In the genomic region with DNA sequence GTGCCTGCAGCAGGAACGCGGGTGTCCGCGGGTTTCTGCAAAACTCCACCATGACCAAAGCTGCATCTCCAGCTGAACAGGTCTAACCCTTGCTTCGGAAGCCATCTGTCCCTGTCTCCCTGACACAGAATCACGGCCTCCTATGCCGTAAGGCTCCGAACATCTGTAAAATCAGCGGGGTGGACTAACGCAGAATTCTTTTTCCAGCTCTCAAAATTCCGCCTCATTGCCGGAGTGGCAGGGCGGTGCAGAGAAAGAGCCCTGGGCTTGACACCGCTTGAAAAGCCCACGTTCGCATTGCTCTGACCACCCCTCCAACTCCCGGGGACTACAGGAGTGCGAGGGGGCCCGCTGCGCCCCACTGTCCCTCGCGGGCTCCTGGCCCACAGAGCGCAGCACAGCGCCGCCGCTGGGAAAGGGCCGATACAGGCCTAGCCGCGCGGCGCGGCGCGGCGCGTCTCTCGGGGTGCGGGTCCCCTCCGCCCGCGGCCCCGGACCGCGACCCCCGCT, we compare ENCODE assay signal across 8 cellular contexts. TPM values are rescaled to one million over a fixed set of nuclear protein-coding genes. Genes with fewer than 3 reads are reported as not detected.
DNase-seq lines count a peak whose midpoint lies in the region; ATAC-seq and TF ChIP-seq lines count a peak whose summit lies in the region.

No MANE protein-coding gene starts in this region.

- H3K9me3 Mint-ChIP-seq in Calu3 (ENCODE audit: low read depth, unreplicated experiment) (no peaks in the 10 kb centered on the region), memory B cell (no peaks in the 10 kb centered on the region)

- no peak for TF ChIP-seq EP300 in transverse colon (IDR thresholded peaks at IDR 0.05; ENCODE audit: low read depth)

- no TSS peak for BruUV-seq in Calu3 (replicated peaks; lab: Mats Ljungman, UMichigan)

- H3K4me3 Mint-ChIP-seq in Calu3 (ENCODE audit: low read depth, unreplicated experiment) (peak overlapping the region; percentile 74), memory B cell (peak overlapping the region; percentile 87)

- H3K36me3 ChIP-seq in transverse colon = no peaks in the 10 kb centered on the region

- TF ChIP-seq POLR2A in transverse colon (IDR thresholded peaks at IDR 0.05) = peak; percentile 24

- H3K27me3 Mint-ChIP-seq in Calu3 (ENCODE audit: unreplicated experiment) (no peaks in the 10 kb centered on the region), memory B cell (no peaks in the 10 kb centered on the region)

- TF ChIP-seq CTCF in Calu3 (IDR thresholded peaks at IDR 0.05; ENCODE audit: unreplicated experiment) = no peak
- TF ChIP-seq CTCF in dorsolateral prefrontal cortex (IDR thresholded peaks at IDR 0.05 in 54 of 56, conservative IDR thresholded peaks at IDR 0.05 in 2 of 56; ENCODE audit: low read depth in 1 of 56, partially characterized antibody in 56 of 56) = peak in 21 of 56 donors; percentile 12 to 41 (median 26)
- TF ChIP-seq CTCF in transverse colon (IDR thresholded peaks at IDR 0.05) = peak in 4 of 5 experiments; percentile 33 to 49 (median 39)

- no peak for DNase-seq in Calu3
- peak; percentile 55 for DNase-seq in RKO (ENCODE audit: low spot score)
- DNase-seq in dorsolateral prefrontal cortex = peak in 9 of 10 donors; percentile 26 to 58 (median 43)
- no peak for DNase-seq in memory B cell (ENCODE audit: low spot score in 2 of 2)
- DNase-seq in transverse colon = peak; percentile 70
- DNase-seq in activated effector memory CD4-positive, alpha-beta T cell treated with anti-CD3 and anti-CD28 coated beads, Interleukin-2, amount 50 U/mL, for 16 hours = no peak

- peak; percentile 46 for ATAC-seq in GM19035 (IDR thresholded peaks at IDR 0.05; ENCODE audit: unreplicated experiment)
- ATAC-seq in HG03108 (IDR thresholded peaks at IDR 0.05; ENCODE audit: unreplicated experiment) = peak; percentile 43
- ATAC-seq in memory B cell (ENCODE audit: low read depth) = peak; percentile 63

- H3K4me1 Mint-ChIP-seq in Calu3 (ENCODE audit: low read depth, unreplicated experiment) = peaks cover 26% of the 10 kb centered on the region
- peaks cover 44% of the 10 kb centered on the region for H3K4me1 Mint-ChIP-seq in memory B cell

- peaks cover 9 to 45% (median 37%) of the 10 kb centered on the region in 4 donors for H3K4me1 ChIP-seq in transverse colon

- 1% methylated on average over 35 of the region's 45 CpGs; no CpG with 5 or more reads in 1 of the 2 donors for WGBS in transverse colon (ENCODE audit: low coverage in 1 of 2), 2 donors

- H3K27ac Mint-ChIP-seq in Calu3 (ENCODE audit: unreplicated experiment) = no peak overlapping the region
- H3K27ac Mint-ChIP-seq in memory B cell = peak overlapping the region; percentile 81

- CTCF ChIA-PET in Calu3 (lab: Charles Lee) = interaction anchor here (0.7 to 1.9 kb wide), 7 partner anchors 11 to 164 kb away, joined by 3 to 11 read pairs (median 5); no protein-coding TSS in a partner anchor

- intact Hi-C loops in Calu3 (cut with micrococcal nuclease; ENCODE audit: unreplicated experiment) = loop anchor here (5.0 kb wide), 1 partner anchor 82 kb away; no protein-coding TSS in a partner anchor
- intact Hi-C loops in dorsolateral prefrontal cortex (cut with DNase I) = no loop called here
- intact Hi-C loops in transverse colon (cut with DNase I; ENCODE audit: low total_unique reads) = no loop called here

- H3K27me3 ChIP-seq in dorsolateral prefrontal cortex (no peaks in the 10 kb centered on the region), transverse colon (no peaks in the 10 kb centered on the region)

- H3K27ac ChIP-seq in dorsolateral prefrontal cortex = peak overlapping the region in 42 of 59 donors; percentile 0 to 84 (median 62)
- peak overlapping the region; percentile 79 to 85 (median 84) for H3K27ac ChIP-seq in transverse colon

- H3K9me3 ChIP-seq in transverse colon = no peaks in the 10 kb centered on the region

- H3K4me3 ChIP-seq in dorsolateral prefrontal cortex (peak overlapping the region; percentile 56 to 92 (median 80)), transverse colon (peak overlapping the region; percentile 47 to 83 (median 56))

- H3K36me3 Mint-ChIP-seq in Calu3 (ENCODE audit: insufficient read depth, unreplicated experiment) (peaks cover 20% of the 10 kb centered on the region), memory B cell (peaks cover 3% of the 10 kb centered on the region)

- in situ Hi-C loops in transverse colon (cut with MboI; ENCODE audit: low pct_ligation_motif_present in 1 of 4, low pct_unique_long_range_greater_than_20kb in 1 of 4, low sequenced_read_pairs in 3 of 4) = no loop called here

RNA-seq across cellular contexts. Expression of a gene that starts 0.4 kb away (rescaled TPM):
- total RNA-seq in Calu3 (2022) (17.6 TPM in 2 replicates), dorsolateral prefrontal cortex (10 to 100 TPM in 44 of 120 experiments, 1 to 10 TPM in 76; 5.3 to 14.0 (median 9.2) TPM), transverse colon (10 to 100 TPM; 38.5 to 68.5 (median 48.0) TPM)

Comparison
In these comparisons a context has a peak if more than half of its experiments do, and no peak if none do; other contexts are left out.
1. DNase-seq: peak in RKO (single experiment), dorsolateral prefrontal cortex (9 of 10) and transverse colon (single experiment); none in Calu3 (single experiment), memory B cell (0 of 2) and activated effector memory CD4-positive, alpha-beta T cell treated with anti-CD3 and anti-CD28 coated beads, Interleukin-2, amount 50 U/mL, for 16 hours (single experiment).
2. Peak in every context shown above with its lines, with median percentiles within 50 percentile points of each other: ATAC-seq.